ENCODE assay signal across 1 cellular context in genomic region chr7:102417105-102417504, GRCh38.
TF ChIP-seq lines count a peak whose summit lies in the region.

No MANE protein-coding gene starts in this region.

TF ChIP-seq in SK-N-SH, 30 proteins besides CTCF, POLR2A, EP300 and RAD21 (continued from another document):
- TF ChIP-seq REST (IDR thresholded peaks at IDR 0.05; ENCODE audit: low read depth, low read length): no peak
- no peak for TF ChIP-seq SMC3 (IDR thresholded peaks at IDR 0.05; ENCODE audit: low read depth, low read length)
- TF ChIP-seq RCOR1 (IDR thresholded peaks at IDR 0.05; ENCODE audit: low read length): no peak
- TF ChIP-seq GATA2 (CRISPR knock-in tag; IDR thresholded peaks at IDR 0.05): no peak
- no peak for TF ChIP-seq RXRA (IDR thresholded peaks at IDR 0.05; ENCODE audit: borderline replicate concordance, low read depth)
- TF ChIP-seq, protein P1, sequence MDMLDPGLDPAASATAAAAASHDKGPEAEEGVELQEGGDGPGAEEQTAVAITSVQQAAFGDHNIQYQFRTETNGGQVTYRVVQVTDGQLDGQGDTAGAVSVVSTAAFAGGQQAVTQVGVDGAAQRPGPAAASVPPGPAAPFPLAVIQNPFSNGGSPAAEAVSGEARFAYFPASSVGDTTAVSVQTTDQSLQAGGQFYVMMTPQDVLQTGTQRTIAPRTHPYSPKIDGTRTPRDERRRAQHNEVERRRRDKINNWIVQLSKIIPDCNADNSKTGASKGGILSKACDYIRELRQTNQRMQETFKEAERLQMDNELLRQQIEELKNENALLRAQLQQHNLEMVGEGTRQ (IDR thresholded peaks at IDR 0.05; ENCODE audit: borderline replicate concordance, low read depth, low read length): no peak
- TF ChIP-seq NRF1 (IDR thresholded peaks at IDR 0.05; ENCODE audit: low read depth, low read length): no peak
